Comparison of ENCODE assay signal across 8 cellular contexts in the genomic region with DNA sequence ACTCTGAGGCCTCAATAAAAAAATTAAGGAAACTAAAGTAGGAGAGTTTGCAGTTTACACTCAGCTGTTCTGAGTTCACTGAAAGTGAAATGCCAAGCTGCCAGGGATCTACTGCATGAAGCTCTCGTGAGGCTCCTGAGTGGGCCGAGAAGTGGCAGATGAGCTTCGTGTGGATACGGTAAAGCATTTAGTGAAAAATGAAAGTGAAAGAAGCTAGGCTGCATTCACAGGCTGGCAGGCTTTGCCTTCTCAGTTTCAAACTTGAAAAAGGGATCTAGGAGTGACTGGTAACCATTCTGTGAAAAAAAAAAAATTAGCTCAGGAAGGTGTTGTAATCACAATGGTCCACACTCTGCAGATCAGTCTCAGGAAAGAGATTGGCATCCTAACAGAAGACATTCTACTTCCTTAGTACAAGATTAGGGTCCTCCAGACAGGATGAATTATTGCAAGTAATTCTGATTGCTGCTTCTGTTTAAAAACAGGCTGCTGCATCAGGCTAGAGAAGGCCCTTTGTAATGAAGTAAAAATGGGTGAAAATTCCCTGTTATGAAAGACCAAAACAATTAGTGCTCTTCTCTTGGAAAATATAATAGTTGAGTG.
DNase-seq lines count a peak whose midpoint lies in the region; ATAC-seq, FAIRE-seq and TF ChIP-seq lines count a peak whose summit lies in the region.

No MANE protein-coding gene starts in this region.

- no peaks in the 10 kb centered on the region for H3K36me3 ChIP-seq in astrocyte (ENCODE audit: insufficient read depth, low read length)

- peak overlapping the region; percentile 62 for H3K9ac ChIP-seq in astrocyte (ENCODE audit: low read length)

- peaks cover 22 to 29% (median 25%) of the 10 kb centered on the region in 3 donors for H3K4me1 Mint-ChIP-seq in T-cell
- H3K4me1 Mint-ChIP-seq in astrocyte (ENCODE audit: low read depth, unreplicated experiment): peaks cover 3% of the 10 kb centered on the region

- CTCF ChIA-PET in T-cell (lab: Charles Lee): interaction anchor here (0.6 to 0.7 kb wide), 2 partner anchors 339 to 1087 kb away, joined by 3 read pairs; no protein-coding TSS in a partner anchor

- H3K4me2 ChIP-seq in astrocyte (ENCODE audit: low read length): peak overlapping the region; percentile 78

- no peaks in the 10 kb centered on the region for H3K79me2 ChIP-seq in astrocyte (ENCODE audit: insufficient read depth, low read length)

- H3K27ac ChIP-seq in astrocyte (ENCODE audit: low read depth, low read length): no peak overlapping the region

- H3K4me3 ChIP-seq in astrocyte (ENCODE audit: insufficient read depth, low read depth, low read length): peak overlapping the region; percentile 37

- POLR2A ChIA-PET in T-cell (lab: Charles Lee): interaction anchor here in 1 of 2 donors (0.5 kb wide), 1 partner anchor 42 kb away, joined by 3 read pairs; no protein-coding TSS in a partner anchor

- H2AFZ ChIP-seq in astrocyte (ENCODE audit: low read depth, low read length): peak overlapping the region; percentile 41

- intact Hi-C loops in left colon (cut with DNase I, micrococcal nuclease): no loop called here

- ATAC-seq in GM21381 (IDR thresholded peaks at IDR 0.05; ENCODE audit: unreplicated experiment): peak; percentile 99
- peak; percentile 84 to 99 (median 96) for ATAC-seq in T-cell (replicated peaks in 1 of 4)
- peak; percentile 95 for ATAC-seq in left colon

- DNase-seq in DMS53 treated with DMSO at 0.1 percent for 48 hours (lab: John Stamatoyannopoulos, UW; ENCODE audit: unreplicated experiment) (peak; percentile 64), HPDE6-E6E7 (ENCODE audit: extremely low spot score) (peak; percentile 19), T-cell (peak; percentile 5 to 55 (median 21)), astrocyte (ENCODE audit: low read depth) (peak; percentile 56), left colon (peak; percentile 40 to 47), NCI-H2171 treated with DMSO at 0.1 percent for 48 hours (lab: John Stamatoyannopoulos, UW) (no peak)
- DNase-seq in stimulated activated CD4-positive, alpha-beta T cell treated with anti-CD3 and anti-CD28 coated beads, Interleukin-4, amount 100 ng/mL, for 1 hour: peak; percentile 15

- peak; percentile 37 for FAIRE-seq in astrocyte (lab: Jason Lieb, UNC)

- H3K9me3 Mint-ChIP-seq in T-cell: no peaks in the 10 kb centered on the region
- H3K9me3 Mint-ChIP-seq in astrocyte (ENCODE audit: unreplicated experiment): no peaks in the 10 kb centered on the region

- no peaks in the 10 kb centered on the region for H3K4me1 ChIP-seq in astrocyte (ENCODE audit: insufficient read depth, low read length)

- no peaks in the 10 kb centered on the region for H4K20me1 ChIP-seq in astrocyte (ENCODE audit: insufficient read depth, low read length)

- H3K4me3 Mint-ChIP-seq in T-cell: peak overlapping the region; percentile 72 to 88 (median 82)
- no peak overlapping the region for H3K4me3 Mint-ChIP-seq in astrocyte (ENCODE audit: unreplicated experiment)

- no peaks in the 10 kb centered on the region for H3K9me3 ChIP-seq in astrocyte (ENCODE audit: insufficient read depth, low read depth, low read length)

- no peak for TF ChIP-seq CTCF in astrocyte (IDR thresholded peaks at IDR 0.05; ENCODE audit: insufficient read depth, low read depth, low read length)

- H3K27me3 ChIP-seq in astrocyte (ENCODE audit: insufficient read depth, low read length): no peaks in the 10 kb centered on the region

- H3K27ac Mint-ChIP-seq in T-cell (peak overlapping the region; percentile 93 to 94), astrocyte (ENCODE audit: unreplicated experiment) (peak overlapping the region; percentile 41)

- no peaks in the 10 kb centered on the region for H3K36me3 Mint-ChIP-seq in T-cell
- no peaks in the 10 kb centered on the region for H3K36me3 Mint-ChIP-seq in astrocyte (ENCODE audit: low read depth, unreplicated experiment)

- H3K27me3 Mint-ChIP-seq in T-cell: no peaks in the 10 kb centered on the region
- H3K27me3 Mint-ChIP-seq in astrocyte (ENCODE audit: low read depth, unreplicated experiment): no peaks in the 10 kb centered on the region
